ENCODE assay signal across 29 cellular contexts in the genomic region with DNA sequence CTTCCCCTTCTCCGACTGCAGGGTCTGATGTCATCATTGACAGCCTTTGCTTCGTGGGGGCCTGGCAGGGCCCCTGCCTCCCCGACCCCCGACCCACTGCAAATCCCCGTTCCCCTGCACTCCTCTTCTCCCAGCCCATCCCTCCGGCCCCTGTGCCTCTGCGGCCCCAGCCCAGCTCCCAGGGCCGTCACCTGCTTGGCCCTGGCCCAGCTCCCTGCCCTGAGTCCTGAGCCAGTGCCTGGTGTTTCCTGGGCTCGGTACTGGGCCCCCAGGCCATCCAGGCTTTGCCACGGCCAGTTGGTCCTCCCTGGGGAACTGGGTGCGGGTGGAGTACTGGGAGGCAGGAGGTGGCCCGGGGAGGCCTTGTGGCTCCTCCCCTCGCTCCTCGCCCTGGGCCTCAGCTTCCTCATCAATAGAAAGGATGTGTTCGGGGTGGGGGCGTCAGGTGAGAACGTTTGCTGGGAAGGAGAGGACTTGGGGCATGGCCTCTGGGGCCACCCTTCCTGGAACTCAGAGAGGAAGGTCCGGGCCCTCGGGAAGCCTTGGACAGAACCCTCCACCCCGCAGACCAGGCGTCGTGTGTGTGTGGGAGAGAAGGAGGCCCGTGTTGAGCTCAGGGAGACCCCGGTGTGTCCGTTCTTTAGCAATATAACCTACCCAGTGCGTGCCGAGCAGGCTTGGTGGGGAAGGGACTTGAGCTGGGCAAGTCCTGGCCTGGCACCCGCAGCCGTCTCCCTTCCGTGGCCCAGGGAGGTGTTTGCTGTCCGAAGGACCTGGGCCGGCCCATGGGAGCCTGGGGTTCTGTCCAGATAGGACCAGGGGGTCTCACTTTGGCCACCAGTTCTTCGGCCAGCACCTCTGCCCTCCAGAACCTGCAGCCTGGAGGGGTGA. TPM values are rescaled to one million over a fixed set of nuclear protein-coding genes. Genes with fewer than 3 reads are reported as not detected.
DNase-seq lines count a peak whose midpoint lies in the region; ATAC-seq and TF ChIP-seq lines count a peak whose summit lies in the region.
"Had no signal": no experiment of that assay in that cellular context is flagged by ENCODE, and none has a peak within 500 bp of the region (broad histone marks: within the 10 kb centered on the region; RNA-seq: fewer than 3 reads in every experiment).

No MANE protein-coding gene starts in this region.

- H3K36me3 ChIP-seq in breast epithelium (peaks cover 7% of the 10 kb centered on the region), HCT116 (ENCODE audit: control insufficient read depth in 1 of 2, insufficient read depth in 2 of 2, low read length in 2 of 2) (peaks cover 10 to 21% of the 10 kb centered on the region in 2 experiments; a peak in 3 of 4 replicates), RWPE2 (ENCODE audit: low read depth) (peaks cover 23% of the 10 kb centered on the region)

- ATAC-seq in HCT116 (no peak), RWPE2 (ENCODE audit: low read depth) (no peak), HG02763 (IDR thresholded peaks at IDR 0.05; ENCODE audit: unreplicated experiment) (no peak)
- ATAC-seq: Right ventricle myocardium inferior, SK-N-SH treated with all-trans-retinoic acid at 6 μM for 48 hours had no signal

- BruUV-seq in MCF 10A (replicated peaks; lab: Mats Ljungman, UMichigan) (TSS peak; percentile 63), HCT116 (replicated peaks; lab: Mats Ljungman, UMichigan) (TSS peak; percentile 50)

- no peaks in the 10 kb centered on the region for H3K79me2 ChIP-seq in HCT116 (ENCODE audit: insufficient read depth, low read length)

- H2AFZ ChIP-seq in HCT116 (ENCODE audit: low read depth, low read length, poor library complexity, severe bottlenecking): no peak overlapping the region

- no peak overlapping the region for H3K27ac Mint-ChIP-seq in MCF 10A (ENCODE audit: low read depth, unreplicated experiment)

- H3K9me2 ChIP-seq in HCT116 (ENCODE audit: insufficient read depth): no peaks in the 10 kb centered on the region

- H4K20me1 ChIP-seq in HCT116 (ENCODE audit: insufficient read depth): no peaks in the 10 kb centered on the region

- peaks cover 25% of the 10 kb centered on the region for H3K36me3 Mint-ChIP-seq in MCF 10A (ENCODE audit: insufficient read depth, unreplicated experiment)
- H3K36me3 Mint-ChIP-seq: CD4-positive, CD25-positive, alpha-beta regulatory T cell had no signal

- no peaks in the 10 kb centered on the region for H3K9me3 Mint-ChIP-seq in MCF 10A (ENCODE audit: unreplicated experiment)

- H3K4me2 ChIP-seq in HCT116 (ENCODE audit: low read length): no peak overlapping the region
- H3K4me2 ChIP-seq: BLaER1 had no signal

- no peak for DNase-seq in MCF 10A (ENCODE audit: unreplicated experiment)
- no peak for DNase-seq in breast epithelium (ENCODE audit: low spot score in 2 of 2)
- no peak for DNase-seq in HCT116 (ENCODE audit: low read depth, low spot score)
- DNase-seq in RWPE2 (ENCODE audit: low spot score): peak; percentile 38
- DNase-seq in ureter (ENCODE audit: low spot score): peak; percentile 35
- no peak for DNase-seq in HT-29 (ENCODE audit: low spot score)
- DNase-seq: CD4-positive, CD25-positive, alpha-beta regulatory T cell; DMS53; GOT3; HCEC 1CT; Kasumi-1; MV-4-11; NCI-H1105; NCI-H1436 treated with DMSO at 0.1 percent for 48 hours; NCI-H1930; NCI-H446 treated with DMSO at 0.1 percent for 48 hours; NCI-H526; NCI-H82; SJCRH30 had no signal

- H3K4me1 Mint-ChIP-seq in MCF 10A (ENCODE audit: insufficient read depth, unreplicated experiment): no peaks in the 10 kb centered on the region

- no peaks in the 10 kb centered on the region for H3K4me1 ChIP-seq in breast epithelium
- no peaks in the 10 kb centered on the region for H3K4me1 ChIP-seq in HCT116 (ENCODE audit: control insufficient read depth in 1 of 2, insufficient read depth in 2 of 2, low read length in 2 of 2)
- no peaks in the 10 kb centered on the region for H3K4me1 ChIP-seq in RWPE2 (ENCODE audit: insufficient read depth, poor library complexity, severe bottlenecking)
- H3K4me1 ChIP-seq: SJCRH30 had no signal

- H3K27me3 ChIP-seq in breast epithelium: no peaks in the 10 kb centered on the region
- no peaks in the 10 kb centered on the region for H3K27me3 ChIP-seq in HCT116 (ENCODE audit: insufficient read depth, low read length)
- no peaks in the 10 kb centered on the region for H3K27me3 ChIP-seq in RWPE2 (ENCODE audit: insufficient read depth, poor library complexity, severe bottlenecking)
- H3K27me3 ChIP-seq: BLaER1, SJCRH30 had no signal

- no peaks in the 10 kb centered on the region for H3K27me3 Mint-ChIP-seq in MCF 10A (ENCODE audit: insufficient read depth, unreplicated experiment)

- H3K4me3 ChIP-seq in breast epithelium (no peak overlapping the region), HCT116 (replicated peaks in 1 of 2; ENCODE audit: low read depth in 1 of 2, low read length in 2 of 2) (no peak overlapping the region), RWPE2 (ENCODE audit: severe bottlenecking) (no peak overlapping the region)
- H3K4me3 ChIP-seq: BLaER1, SJCRH30 had no signal

- intact Hi-C loops in MCF 10A (cut with micrococcal nuclease) (no loop called here), breast epithelium (cut with DNase I; ENCODE audit: low total_unique reads) (loop anchor here (5.0 kb wide), 1 partner anchor 1076 kb away; no protein-coding TSS in a partner anchor), HCT116 (cut with micrococcal nuclease) (no loop called here)

- RAD21 ChIA-PET in HCT116 (lab: Charles Lee; ENCODE audit: low non-redundant PET in 1 of 2, low total read pairs in 2 of 2, uncharacterized antibody in 2 of 2, unreplicated experiment in 2 of 2): no interaction called here

- no peak for TF ChIP-seq RAD21 in HCT116 (IDR thresholded peaks at IDR 0.05; ENCODE audit: low read depth)

- CTCF ChIA-PET in MCF 10A (lab: Yijun Ruan, JAX): interaction anchor here (1.0 kb wide), 1 partner anchor 82 kb away, joined by 3 read pairs; no protein-coding TSS in a partner anchor
- CTCF ChIA-PET in HCT116 (lab: Charles Lee): no interaction called here

- no peak overlapping the region for H3K4me3 Mint-ChIP-seq in MCF 10A (ENCODE audit: unreplicated experiment)
- H3K4me3 Mint-ChIP-seq: CD4-positive, CD25-positive, alpha-beta regulatory T cell had no signal

- TF ChIP-seq POLR2A in breast epithelium (IDR thresholded peaks at IDR 0.05) (no peak), HCT116 (IDR thresholded peaks at IDR 0.05; ENCODE audit: borderline replicate concordance, extremely low read depth, insufficient read depth, insufficient read length) (no peak)

- TF ChIP-seq CTCF in MCF 10A (IDR thresholded peaks at IDR 0.05; ENCODE audit: unreplicated experiment) (no peak), breast epithelium (IDR thresholded peaks at IDR 0.05) (no peak), HCT116 (IDR thresholded peaks at IDR 0.05 in 2 of 3, conservative IDR thresholded peaks at IDR 0.05 in 1 of 3; ENCODE audit: borderline replicate concordance in 1 of 3, insufficient read depth in 1 of 3, low read depth in 2 of 3, low read length in 2 of 3) (no peak), RWPE2 (IDR thresholded peaks at IDR 0.05; ENCODE audit: poor library complexity, severe bottlenecking) (no peak)

- H3K9ac ChIP-seq in HCT116 (ENCODE audit: low read length): no peak overlapping the region
- H3K9ac ChIP-seq: BLaER1 had no signal

- no peaks in the 10 kb centered on the region for H3K9me3 ChIP-seq in breast epithelium
- H3K9me3 ChIP-seq in HCT116 (ENCODE audit: control insufficient read depth in 1 of 2, insufficient read depth in 1 of 2, low read depth in 1 of 2, low read length in 2 of 2): no peaks in the 10 kb centered on the region
- H3K9me3 ChIP-seq in RWPE2 (ENCODE audit: severe bottlenecking): no peaks in the 10 kb centered on the region
- H3K9me3 ChIP-seq: BLaER1, SJCRH30 had no signal

- H3K27ac ChIP-seq in breast epithelium: no peak overlapping the region
- no peak overlapping the region for H3K27ac ChIP-seq in HCT116 (ENCODE audit: low read depth, low read length)
- no peak overlapping the region for H3K27ac ChIP-seq in RWPE2 (ENCODE audit: poor library complexity, severe bottlenecking)
- H3K27ac ChIP-seq: BLaER1, HL-60, SJCRH30 had no signal

- POLR2A ChIA-PET in MCF 10A (lab: Yijun Ruan, JAX): no interaction called here
- POLR2A ChIA-PET in HCT116 (lab: Charles Lee): no interaction called here

TF ChIP-seq in HCT116, 20 proteins besides CTCF, POLR2A, EP300 and RAD21:
- TF ChIP-seq CBX3 (IDR thresholded peaks at IDR 0.05; ENCODE audit: low read depth) (no peak), SRF (IDR thresholded peaks at IDR 0.05; ENCODE audit: low read depth) (no peak), YY1 (IDR thresholded peaks at IDR 0.05; ENCODE audit: extremely low read depth, insufficient replicate concordance, low read depth, low read length) (no peak), POLR2AphosphoS5 (IDR thresholded peaks at IDR 0.05; ENCODE audit: low read depth, low read length) (no peak)

RNA-seq across cellular contexts. Expression of a gene that starts 15.9 kb away (rescaled TPM):
- total RNA-seq in MCF 10A (2022) (0.17 and 0.30 TPM in 2 replicates), breast epithelium (under 1 TPM in 2 of 3 donors, not detected in 1; 0.33 to 0.59 TPM), HCT116 (2021; ENCODE audit: unreplicated experiment) (2.5 TPM), ureter (0.62 TPM)
- 1.0 and 1.6 TPM in 2 replicates for polyA plus RNA-seq in HCT116 (2012)
- total RNA-seq in HT-29 (2014; rRNA removed; shearing (Covaris generic)): 0.10 and 0.53 TPM in 2 replicates
- total RNA-seq: A172, M059J, Right ventricle myocardium inferior, SJCRH30 had no signal
- polyA plus RNA-seq: AG04450; CD4-positive, CD25-positive, alpha-beta regulatory T cell had no signal

RNA-seq across cellular contexts. Expression of a gene that starts 22.8 kb away (rescaled TPM):
- total RNA-seq in MCF 10A (2022) (72.1 and 84.1 TPM in 2 replicates), breast epithelium (10 to 100 TPM; 21.1 to 34.7 (median 25.3) TPM), HCT116 (2021; ENCODE audit: unreplicated experiment) (119 TPM), ureter (69.2 TPM)
- polyA plus RNA-seq in HCT116 (2012): 91.3 and 94.7 TPM in 2 replicates
- 95.3 and 104 TPM in 2 replicates for total RNA-seq in HT-29 (2014; rRNA removed; shearing (Covaris generic))

RNA-seq across cellular contexts. Expression of a gene that starts 30.0 kb away (rescaled TPM):
- total RNA-seq in MCF 10A (2022) (0.39 and 0.44 TPM in 2 replicates), breast epithelium (1 to 10 TPM in 2 of 3 donors, not detected in 1; 1.3 to 1.9 TPM), HCT116 (2021; ENCODE audit: unreplicated experiment) (0.71 TPM), ureter (0.89 TPM)
- 0.22 and 0.31 TPM in 2 replicates for polyA plus RNA-seq in HCT116 (2012)
- not detected in 2 replicates for total RNA-seq in HT-29 (2014; rRNA removed; shearing (Covaris generic))
- total RNA-seq: Daoy, G401, M059J, SJCRH30 had no signal
- polyA plus RNA-seq: AG04450 had no signal

Comparison
In these comparisons a context has a peak if more than half of its experiments do, and no peak if none do; other contexts are left out.
1. DNase-seq: peak in RWPE2 (single experiment) and ureter (single experiment); none in MCF 10A (single experiment), breast epithelium (0 of 2), HCT116 (single experiment) and HT-29 (single experiment).